ENCODE assay signal across 28 cellular contexts in the genomic region with DNA sequence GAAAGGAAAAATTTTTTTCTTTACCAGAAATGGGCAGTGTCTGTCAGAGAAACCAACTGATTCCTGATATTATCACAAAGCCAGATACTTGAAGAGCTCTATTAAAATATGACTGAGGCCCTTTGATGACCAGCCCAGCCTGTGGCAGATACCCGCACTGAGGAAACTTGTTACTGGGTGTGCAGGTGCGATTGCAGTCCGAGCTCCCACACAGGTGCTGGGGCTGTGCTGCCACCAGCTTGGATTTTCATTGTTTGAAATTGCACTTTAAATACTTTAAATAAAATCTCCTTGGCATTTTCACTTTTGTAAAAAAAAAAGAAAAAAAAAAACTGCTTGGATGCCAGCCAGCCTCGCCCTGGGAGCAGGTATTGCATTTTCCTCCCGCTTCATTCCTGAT. TPM values are rescaled to one million over a fixed set of nuclear protein-coding genes. Genes with fewer than 3 reads are reported as not detected.
DNase-seq lines count a peak whose midpoint lies in the region; ATAC-seq, FAIRE-seq and TF ChIP-seq lines count a peak whose summit lies in the region.
"Had no signal": no experiment of that assay in that cellular context is flagged by ENCODE, and none has a peak within 500 bp of the region (broad histone marks: within the 10 kb centered on the region; RNA-seq: fewer than 3 reads in every experiment).

No MANE protein-coding gene starts in this region.

- H3K9ac ChIP-seq in keratinocyte (ENCODE audit: control insufficient read depth, extremely low read depth, insufficient read depth, low read length): peak overlapping the region; percentile 13

- no peaks in the 10 kb centered on the region for H3K36me3 Mint-ChIP-seq in CD14-positive monocyte
- H3K36me3 Mint-ChIP-seq: activated CD8-positive, alpha-beta memory T cell treated with anti-CD3 and anti-CD28 coated beads, Interleukin-2, amount 10 ng/mL, durations not matched to agents 7 days and 5 days; activated naive CD8-positive, alpha-beta T cell treated with anti-CD3 and anti-CD28 coated beads, Interleukin-2, amount 10 ng/mL, durations not matched to agents 7 days and 5 days; brain; T-cell had no signal

- H3K36me3 ChIP-seq in keratinocyte (ENCODE audit: control insufficient read depth in 2 of 2, extremely low read depth in 1 of 2, insufficient read depth in 2 of 2, low read length in 2 of 2) (peaks cover 11 to 36% of the 10 kb centered on the region in 2 experiments), thyroid gland (no peaks in the 10 kb centered on the region), gastroesophageal sphincter (no peaks in the 10 kb centered on the region)
- H3K36me3 ChIP-seq: suprapubic skin had no signal

- no peak overlapping the region for H3K4me3 Mint-ChIP-seq in CD14-positive monocyte
- H3K4me3 Mint-ChIP-seq: activated CD8-positive, alpha-beta memory T cell treated with anti-CD3 and anti-CD28 coated beads, Interleukin-2, amount 10 ng/mL, durations not matched to agents 7 days and 5 days; activated naive CD8-positive, alpha-beta T cell treated with anti-CD3 and anti-CD28 coated beads, Interleukin-2, amount 10 ng/mL, durations not matched to agents 7 days and 5 days; T-cell had no signal

- no peak overlapping the region for H3K27ac Mint-ChIP-seq in CD14-positive monocyte
- H3K27ac Mint-ChIP-seq: activated CD8-positive, alpha-beta memory T cell treated with anti-CD3 and anti-CD28 coated beads, Interleukin-2, amount 10 ng/mL, durations not matched to agents 7 days and 5 days; activated naive CD8-positive, alpha-beta T cell treated with anti-CD3 and anti-CD28 coated beads, Interleukin-2, amount 10 ng/mL, durations not matched to agents 7 days and 5 days; T-cell had no signal

- no peak for TF ChIP-seq EP300 in gastroesophageal sphincter (IDR thresholded peaks at IDR 0.05)

- dilution Hi-C loops in keratinocyte (cut with MboI; ENCODE audit: extremely low pct_ligation_motif_present, low sequenced_read_pairs): no loop called here

- WGBS in thyroid gland, 2 donors: 51% methylated on average over 5 of the region's 5 CpGs
- 75 to 81% methylated on average over 4 to 5 of the region's 5 CpGs for WGBS in gastroesophageal sphincter (ENCODE audit: low coverage in 1 of 2), 2 donors

- H3K27ac ChIP-seq in RWPE1 (peak overlapping the region; percentile 74), keratinocyte (ENCODE audit: control insufficient read depth, insufficient read depth, low read length) (peak overlapping the region; percentile 82), thyroid gland (peak overlapping the region; percentile 26 to 90 (median 63)), gastroesophageal sphincter (no peak overlapping the region)

- no peaks in the 10 kb centered on the region for H3K9me3 ChIP-seq in keratinocyte (ENCODE audit: control insufficient read depth, low read depth, low read length)
- H3K9me3 ChIP-seq in thyroid gland: no peaks in the 10 kb centered on the region
- H3K9me3 ChIP-seq in gastroesophageal sphincter: no peaks in the 10 kb centered on the region
- H3K9me3 ChIP-seq: MG63, suprapubic skin had no signal

- intact Hi-C loops in thyroid gland (cut with DNase I) (no loop called here), CD14-positive monocyte (cut with micrococcal nuclease) (no loop called here)

- H3K27me3 Mint-ChIP-seq in CD14-positive monocyte (ENCODE audit: low read depth in 3 of 3): peaks cover under 1 to 7% (median 4%) of the 10 kb centered on the region in 3 donors
- H3K27me3 Mint-ChIP-seq: brain had no signal

- peak overlapping the region; percentile 69 for H3K4me2 ChIP-seq in keratinocyte (ENCODE audit: control insufficient read depth, extremely low read depth, insufficient read depth, low read depth, low read length)

- DNase-seq in LNCaP clone FGC (ENCODE audit: low read depth) (no peak), RWPE1 (ENCODE audit: low spot score) (no peak), keratinocyte (ENCODE audit: low read depth, low spot score) (no peak), thyroid gland (peak; percentile 30 to 36), CD14-positive monocyte (ENCODE audit: low spot score) (no peak)
- DNase-seq: activated CD4-positive, alpha-beta T cell treated with anti-CD3 and anti-CD28 coated beads for 4 hours; activated CD8-positive, alpha-beta memory T cell treated with anti-CD3 and anti-CD28 coated beads, Interleukin-2, amount 10 ng/mL, durations not matched to agents 7 days and 5 days; activated naive CD8-positive, alpha-beta T cell treated with anti-CD3 and anti-CD28 coated beads, Interleukin-2, amount 10 ng/mL, durations not matched to agents 7 days and 5 days; AML-193; COR-L47; GOT3; hypothalamus; kidney; MG63; midbrain; NCI-H187; NCI-H446; NK-92 treated with Interleukin-12 subunit alpha and Interleukin-12 subunit beta, amount 100 ng/mL, for 24 hours; retina; RPMI8226; T-cell had no signal

- POLR2A ChIA-PET in RWPE1 (lab: Yijun Ruan, JAX; ENCODE audit: low non-redundant PET): no interaction called here

- H3K4me1 Mint-ChIP-seq in CD14-positive monocyte: peaks cover 9% of the 10 kb centered on the region
- H3K4me1 Mint-ChIP-seq: activated CD8-positive, alpha-beta memory T cell treated with anti-CD3 and anti-CD28 coated beads, Interleukin-2, amount 10 ng/mL, durations not matched to agents 7 days and 5 days; activated naive CD8-positive, alpha-beta T cell treated with anti-CD3 and anti-CD28 coated beads, Interleukin-2, amount 10 ng/mL, durations not matched to agents 7 days and 5 days; T-cell had no signal

- no peak for TF ChIP-seq CTCF in LNCaP clone FGC (IDR thresholded peaks at IDR 0.05; ENCODE audit: control insufficient read depth, extremely low read depth, insufficient read depth)
- no peak for TF ChIP-seq CTCF in RWPE1 (conservative IDR thresholded peaks at IDR 0.05; ENCODE audit: low read depth)
- TF ChIP-seq CTCF in keratinocyte (optimal IDR thresholded peaks at IDR 0.05 in 1 of 3, IDR thresholded peaks at IDR 0.05 in 1 of 3, conservative IDR thresholded peaks at IDR 0.05 in 1 of 3; ENCODE audit: extremely low read depth in 1 of 3, insufficient read depth in 2 of 3, low read length in 3 of 3): no peak
- TF ChIP-seq CTCF in thyroid gland (IDR thresholded peaks at IDR 0.05): no peak
- no peak for TF ChIP-seq CTCF in CD14-positive monocyte (IDR thresholded peaks at IDR 0.05)
- no peak for TF ChIP-seq CTCF in gastroesophageal sphincter (IDR thresholded peaks at IDR 0.05)

- H3K4me1 ChIP-seq in keratinocyte (ENCODE audit: control insufficient read depth, extremely low read depth, insufficient read depth, low read length) (peaks cover 96% of the 10 kb centered on the region), thyroid gland (peaks cover 37 to 63% of the 10 kb centered on the region in 2 donors), gastroesophageal sphincter (no peaks in the 10 kb centered on the region)

- H3K79me2 ChIP-seq in keratinocyte (ENCODE audit: control insufficient read depth, insufficient read depth, low read length): peaks cover 83% of the 10 kb centered on the region

- FAIRE-seq in keratinocyte (lab: Jason Lieb, UNC): no peak
- FAIRE-seq: colon, endometrium, kidney had no signal

- ATAC-seq in HG03108 (IDR thresholded peaks at IDR 0.05; ENCODE audit: unreplicated experiment) (no peak), gastroesophageal sphincter (no peak)
- ATAC-seq: activated CD8-positive, alpha-beta memory T cell treated with anti-CD3 and anti-CD28 coated beads, Interleukin-2, amount 10 ng/mL, durations not matched to agents 7 days and 5 days; T-cell had no signal

- CTCF ChIA-PET in RWPE1 (lab: Yijun Ruan, JAX): interaction anchor here (1.1 kb wide), 1 partner anchor 113 kb away, joined by 4 read pairs; no protein-coding TSS in a partner anchor

- H3K4me3 ChIP-seq in LNCaP clone FGC (ENCODE audit: low read depth, low read length) (peak overlapping the region; percentile 10; the same call in 1 of the 2 replicates), keratinocyte (ENCODE audit: control insufficient read depth in 2 of 3, extremely low read depth in 1 of 3, insufficient read depth in 2 of 3, low read depth in 1 of 3, low read length in 3 of 3) (peak overlapping the region in 1 of 3 experiments; percentile 19), thyroid gland (replicated peaks in 1 of 3) (no peak overlapping the region), gastroesophageal sphincter (no peak overlapping the region)
- H3K4me3 ChIP-seq: MG63, suprapubic skin had no signal

- no peaks in the 10 kb centered on the region for H3K9me3 Mint-ChIP-seq in CD14-positive monocyte
- H3K9me3 Mint-ChIP-seq: activated naive CD8-positive, alpha-beta T cell treated with anti-CD3 and anti-CD28 coated beads, Interleukin-2, amount 10 ng/mL, durations not matched to agents 7 days and 5 days; brain; T-cell had no signal

- no peaks in the 10 kb centered on the region for H4K20me1 ChIP-seq in keratinocyte (ENCODE audit: control insufficient read depth, extremely low read depth, insufficient read depth, low read length)

- TF ChIP-seq POLR2A in thyroid gland (IDR thresholded peaks at IDR 0.05): no peak
- no peak for TF ChIP-seq POLR2A in gastroesophageal sphincter (IDR thresholded peaks at IDR 0.05)

- no peak overlapping the region for H2AFZ ChIP-seq in keratinocyte (ENCODE audit: control insufficient read depth, low read length)

- peaks cover 4% of the 10 kb centered on the region for H3K9me1 ChIP-seq in keratinocyte (ENCODE audit: control insufficient read depth, extremely low read depth, insufficient read depth, low read length)

- no peaks in the 10 kb centered on the region for H3K27me3 ChIP-seq in keratinocyte (ENCODE audit: control insufficient read depth, extremely low read depth, insufficient read depth, low read length)
- no peaks in the 10 kb centered on the region for H3K27me3 ChIP-seq in thyroid gland
- peaks cover 5% of the 10 kb centered on the region for H3K27me3 ChIP-seq in gastroesophageal sphincter
- H3K27me3 ChIP-seq: MG63, suprapubic skin had no signal

RNA-seq across cellular contexts. Expression of a gene that starts 21.1 kb away (rescaled TPM):
- polyA plus RNA-seq in keratinocyte (64.1 to 74.7 TPM (median 64.2 TPM) in 3 replicates), CD14-positive monocyte (under 1 TPM in 1 of 2 donors, not detected in 1; 0.21 TPM)
- polyA plus RNA-seq in keratinocyte (2011; ENCODE audit: low read depth): 166 TPM
- 35.4 and 44.1 TPM in 2 replicates for polyA plus RNA-seq in keratinocyte (2011; cell fraction: cytosol; rRNA removed)
- 63.4 and 73.7 TPM in 2 replicates for polyA plus RNA-seq in keratinocyte (2011; cell fraction: nucleus; rRNA removed)
- polyA plus RNA-seq in keratinocyte (2012; ENCODE audit: low replicate concordance): 46.1 and 56.5 TPM in 2 replicates
- polyA minus RNA-seq in keratinocyte: 159 to 232 TPM (median 215 TPM) in 3 replicates
- polyA minus RNA-seq in keratinocyte (2011; cell fraction: cytosol; rRNA and poly(A)+ RNA removed): 70.0 TPM
- polyA minus RNA-seq in keratinocyte (2011; cell fraction: nucleus; rRNA and poly(A)+ RNA removed): 73.6 and 104 TPM in 2 replicates
- total RNA-seq in thyroid gland (10 to 100 TPM in 2 of 4 donors, 1 to 10 TPM in 2; 3.8 to 13.9 (median 8.1) TPM), gastroesophageal sphincter (10 to 100 TPM in 1 of 4 donors, 1 to 10 TPM in 1, under 1 TPM in 2; 0.13 to 30.0 (median 1.0) TPM)
- total RNA-seq: activated naive CD8-positive, alpha-beta T cell treated with anti-CD3 and anti-CD28 coated beads, Interleukin-2, amount 10 ng/mL, durations not matched to agents 7 days and 5 days; fibroblast of villous mesenchyme had no signal

Comparison
In these comparisons a context has a peak if more than half of its experiments do, and no peak if none do; other contexts are left out.
1. DNase-seq: peak in thyroid gland (2 of 2); none in LNCaP clone FGC (single experiment), RWPE1 (single experiment), keratinocyte (single experiment) and CD14-positive monocyte (single experiment).
2. H3K27ac ChIP-seq: peak in RWPE1 (single experiment), keratinocyte (single experiment) and thyroid gland (3 of 3); none in gastroesophageal sphincter (0 of 4).